In genomic region chr18:79901665-79902064, GRCh38 we compare ENCODE assay signal across 16 cellular contexts. TPM values are rescaled to one million over a fixed set of nuclear protein-coding genes. Genes with fewer than 3 reads are reported as not detected.
DNase-seq lines count a peak whose midpoint lies in the region; ATAC-seq and TF ChIP-seq lines count a peak whose summit lies in the region.
"Had no signal": no experiment of that assay in that cellular context is flagged by ENCODE, and none has a peak within 500 bp of the region (broad histone marks: within the 10 kb centered on the region; RNA-seq: fewer than 3 reads in every experiment).

No MANE protein-coding gene starts in this region.

- H3K4me1 ChIP-seq in heart right ventricle (peaks cover 0 to 3% (median 0%) of the 10 kb centered on the region in 9 donors), transverse colon (no peaks in the 10 kb centered on the region)

- intact Hi-C loops in Right ventricle myocardium inferior (cut with DNase I) (no loop called here), heart right ventricle (cut with DNase I) (no loop called here), transverse colon (cut with DNase I; ENCODE audit: low total_unique reads) (no loop called here)
- intact Hi-C loops in activated T-helper 1 cell treated with anti-CD3 and anti-CD28 coated beads, Interleukin-12 subunit alpha, Interleukin-12 subunit beta, Interleukin-2, Interleukin-4 antibody, amounts not matched to agents 30 ng/mL and 10 ng/mL and 1 ng/mL, durations not matched to agents 14 hours and 24 hours and 36 hours (cut with micrococcal nuclease), result no loop called here

- TF ChIP-seq CTCF in heart right ventricle (IDR thresholded peaks at IDR 0.05), result no peak
- TF ChIP-seq CTCF in chondrocyte (IDR thresholded peaks at IDR 0.05), result no peak
- no peak for TF ChIP-seq CTCF in nephron progenitor cell (IDR thresholded peaks at IDR 0.05)
- no peak for TF ChIP-seq CTCF in transverse colon (IDR thresholded peaks at IDR 0.05)

- H3K27ac Mint-ChIP-seq in chondrocyte (ENCODE audit: unreplicated experiment) (peak overlapping the region; percentile 59), nephron progenitor cell (peak overlapping the region; percentile 68)
- H3K27ac Mint-ChIP-seq in activated T-helper 1 cell treated with anti-CD3 and anti-CD28 coated beads, Interleukin-12 subunit alpha, Interleukin-12 subunit beta, Interleukin-2, Interleukin-4 antibody, amounts not matched to agents 30 ng/mL and 10 ng/mL and 1 ng/mL, durations not matched to agents 14 hours and 24 hours and 36 hours, result no peak overlapping the region

- no peaks in the 10 kb centered on the region for H3K27me3 Mint-ChIP-seq in chondrocyte (ENCODE audit: low read depth)
- H3K27me3 Mint-ChIP-seq in nephron progenitor cell (ENCODE audit: low read depth, poor library complexity), result no peaks in the 10 kb centered on the region
- no peaks in the 10 kb centered on the region for H3K27me3 Mint-ChIP-seq in activated T-helper 1 cell treated with anti-CD3 and anti-CD28 coated beads, Interleukin-12 subunit alpha, Interleukin-12 subunit beta, Interleukin-2, Interleukin-4 antibody, amounts not matched to agents 30 ng/mL and 10 ng/mL and 1 ng/mL, durations not matched to agents 14 hours and 24 hours and 36 hours (ENCODE audit: insufficient read depth)

- H3K27ac ChIP-seq in heart right ventricle (no peak overlapping the region), transverse colon (no peak overlapping the region)
- H3K27ac ChIP-seq: C4-2B had no signal

- H3K27me3 ChIP-seq in heart right ventricle (no peaks in the 10 kb centered on the region), transverse colon (no peaks in the 10 kb centered on the region)

- TF ChIP-seq EP300 in transverse colon (IDR thresholded peaks at IDR 0.05; ENCODE audit: low read depth), result no peak

- ATAC-seq in Right ventricle myocardium inferior (no peak), heart right ventricle (no peak), HG02938 (IDR thresholded peaks at IDR 0.05; ENCODE audit: unreplicated experiment) (no peak)
- ATAC-seq: HCT116 had no signal

- DNase-seq in Right ventricle myocardium inferior (ENCODE audit: missing footprints) (peak; percentile 34), heart right ventricle (no peak), chondrocyte (ENCODE audit: low spot score) (no peak), nephron progenitor cell (no peak), transverse colon (peak; percentile 5), epidermal melanocyte (ENCODE audit: insufficient read length, low spot score) (no peak)
- DNase-seq in activated T-helper 1 cell treated with anti-CD3 and anti-CD28 coated beads, Interleukin-12 subunit alpha, Interleukin-12 subunit beta, Interleukin-2, Interleukin-4 antibody, amounts not matched to agents 30 ng/mL and 10 ng/mL and 1 ng/mL, durations not matched to agents 14 hours and 24 hours and 36 hours (ENCODE audit: low spot score), result no peak
- DNase-seq: DMS53, KBM-7, NCI-H146, NCI-H2081 treated with DMSO at 0.1 percent for 48 hours, NCI-H226, NCI-H526 treated with DMSO at 0.1 percent for 48 hours had no signal

- H3K4me1 Mint-ChIP-seq in chondrocyte (ENCODE audit: low read depth) (no peaks in the 10 kb centered on the region), nephron progenitor cell (no peaks in the 10 kb centered on the region)
- peaks cover 11% of the 10 kb centered on the region for H3K4me1 Mint-ChIP-seq in activated T-helper 1 cell treated with anti-CD3 and anti-CD28 coated beads, Interleukin-12 subunit alpha, Interleukin-12 subunit beta, Interleukin-2, Interleukin-4 antibody, amounts not matched to agents 30 ng/mL and 10 ng/mL and 1 ng/mL, durations not matched to agents 14 hours and 24 hours and 36 hours (ENCODE audit: low read depth)

- H3K9me3 ChIP-seq in heart right ventricle (peaks cover 0 to 46% (median 6%) of the 10 kb centered on the region in 11 donors), transverse colon (peaks cover 10 to 27% of the 10 kb centered on the region in 2 donors)

- TF ChIP-seq POLR2A in transverse colon (IDR thresholded peaks at IDR 0.05), result no peak

- in situ Hi-C loops in transverse colon (cut with MboI; ENCODE audit: low pct_ligation_motif_present in 1 of 4, low pct_unique_long_range_greater_than_20kb in 1 of 4, low sequenced_read_pairs in 3 of 4), result no loop called here

- 95% methylated on average over 13 of the region's 13 CpGs for WGBS in heart right ventricle, 2 donors
- WGBS in transverse colon (ENCODE audit: low coverage in 1 of 2), 2 donors, result 93% methylated on average over 13 of the region's 13 CpGs; no CpG with 5 or more reads in 1 of the 2 donors

- peaks cover 30% of the 10 kb centered on the region for H3K36me3 Mint-ChIP-seq in chondrocyte (ENCODE audit: low read depth)
- H3K36me3 Mint-ChIP-seq in nephron progenitor cell (ENCODE audit: low read depth), result peaks cover 61% of the 10 kb centered on the region
- peaks cover 12% of the 10 kb centered on the region for H3K36me3 Mint-ChIP-seq in activated T-helper 1 cell treated with anti-CD3 and anti-CD28 coated beads, Interleukin-12 subunit alpha, Interleukin-12 subunit beta, Interleukin-2, Interleukin-4 antibody, amounts not matched to agents 30 ng/mL and 10 ng/mL and 1 ng/mL, durations not matched to agents 14 hours and 24 hours and 36 hours (ENCODE audit: low read depth)

- peaks cover 0 to 32% (median 17%) of the 10 kb centered on the region in 9 donors for H3K36me3 ChIP-seq in heart right ventricle
- H3K36me3 ChIP-seq in transverse colon, result peaks cover 0 to 20% (median 8%) of the 10 kb centered on the region in 4 donors

- H3K9me3 Mint-ChIP-seq in chondrocyte (ENCODE audit: low read depth) (peaks cover 25% of the 10 kb centered on the region), nephron progenitor cell (peaks cover 58% of the 10 kb centered on the region)
- H3K9me3 Mint-ChIP-seq in activated T-helper 1 cell treated with anti-CD3 and anti-CD28 coated beads, Interleukin-12 subunit alpha, Interleukin-12 subunit beta, Interleukin-2, Interleukin-4 antibody, amounts not matched to agents 30 ng/mL and 10 ng/mL and 1 ng/mL, durations not matched to agents 14 hours and 24 hours and 36 hours, result peaks cover 14% of the 10 kb centered on the region

- H3K4me3 ChIP-seq in heart right ventricle (no peak overlapping the region), transverse colon (no peak overlapping the region)

- H3K4me3 Mint-ChIP-seq in chondrocyte (ENCODE audit: unreplicated experiment), result no peak overlapping the region
- H3K4me3 Mint-ChIP-seq in nephron progenitor cell, result no peak overlapping the region
- no peak overlapping the region for H3K4me3 Mint-ChIP-seq in activated T-helper 1 cell treated with anti-CD3 and anti-CD28 coated beads, Interleukin-12 subunit alpha, Interleukin-12 subunit beta, Interleukin-2, Interleukin-4 antibody, amounts not matched to agents 30 ng/mL and 10 ng/mL and 1 ng/mL, durations not matched to agents 14 hours and 24 hours and 36 hours

RNA-seq across cellular contexts. Expression of gene SLC66A2, which starts 49.8 kb away (rescaled TPM):
- total RNA-seq in Right ventricle myocardium inferior (29.3 TPM), heart right ventricle (10 to 100 TPM; 21.4 to 31.0 (median 23.5) TPM), chondrocyte (27.6 to 32.1 TPM (median 29.1 TPM) in 3 replicates), transverse colon (100 to 1,000 TPM in 2 of 4 donors, 10 to 100 TPM in 2; 56.5 to 183 (median 92.9) TPM)
- polyA plus RNA-seq in heart right ventricle, result 10 to 100 TPM; 28.4 to 32.3 TPM
- 49.2 and 54.6 TPM in 2 replicates for total RNA-seq in activated T-helper 1 cell treated with anti-CD3 and anti-CD28 coated beads, Interleukin-12 subunit alpha, Interleukin-12 subunit beta, Interleukin-2, Interleukin-4 antibody, amounts not matched to agents 30 ng/mL and 10 ng/mL and 1 ng/mL, durations not matched to agents 14 hours and 24 hours and 36 hours

Comparison
In these comparisons a context has a peak if more than half of its experiments do, and no peak if none do; other contexts are left out.
1. DNase-seq: peak in Right ventricle myocardium inferior (single experiment) and transverse colon (single experiment); none in heart right ventricle (0 of 2), chondrocyte (single experiment), nephron progenitor cell (single experiment), activated T-helper 1 cell treated with anti-CD3 and anti-CD28 coated beads, Interleukin-12 subunit alpha, Interleukin-12 subunit beta, Interleukin-2, Interleukin-4 antibody, amounts not matched to agents 30 ng/mL and 10 ng/mL and 1 ng/mL, durations not matched to agents 14 hours and 24 hours and 36 hours (single experiment) and epidermal melanocyte (single experiment).